25 cellular contexts compared by ENCODE assay signal in the genomic region with DNA sequence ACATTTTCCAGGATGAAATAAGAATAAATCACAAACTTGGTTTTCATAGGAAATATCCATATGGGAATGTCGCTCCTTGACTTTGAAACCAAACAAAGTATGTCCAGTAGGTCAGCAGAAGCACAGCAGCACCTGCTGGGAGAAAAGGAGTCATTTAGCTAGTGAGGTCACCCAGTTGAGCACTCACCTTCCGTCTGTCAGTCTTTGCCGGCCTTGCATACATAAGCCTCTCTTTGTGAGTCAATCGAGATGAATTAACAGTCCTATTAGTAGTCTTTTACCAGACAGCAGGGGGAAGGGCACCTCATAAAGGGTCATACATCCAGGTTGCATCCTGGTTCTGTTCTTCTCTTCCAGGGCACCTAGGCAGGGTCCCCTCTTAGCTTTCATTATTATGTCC.
DNase-seq lines count a peak whose midpoint lies in the region; TF ChIP-seq lines count a peak whose summit lies in the region.
"Had no signal": no experiment of that assay in that cellular context is flagged by ENCODE, and none has a peak within 500 bp of the region (broad histone marks: within the 10 kb centered on the region; RNA-seq: fewer than 3 reads in every experiment).

No MANE protein-coding gene starts in this region.

- H3K27ac ChIP-seq in WERI-Rb-1 (no peak overlapping the region), SJCRH30 (no peak overlapping the region)
- H3K27ac ChIP-seq: heart left ventricle, lower lobe of right lung, psoas muscle, skin epidermis, testis had no signal

- H3K27me3 ChIP-seq in WERI-Rb-1 (ENCODE audit: insufficient read depth, low read depth, severe bottlenecking) (no peaks in the 10 kb centered on the region), BE2C (no peaks in the 10 kb centered on the region), SJCRH30 (no peaks in the 10 kb centered on the region)
- H3K27me3 ChIP-seq: heart left ventricle, testis had no signal

- H3K4me1 ChIP-seq in BE2C (no peaks in the 10 kb centered on the region), SJCRH30 (peaks cover 20% of the 10 kb centered on the region)
- H3K4me1 ChIP-seq: lower lobe of right lung, psoas muscle, testis had no signal

- peak; percentile 59 for DNase-seq in ELF-1 (ENCODE audit: low read depth, low spot score)
- no peak for DNase-seq in LNCaP clone FGC (ENCODE audit: low read depth)
- DNase-seq in WERI-Rb-1, result peak; percentile 77
- peak; percentile 55 for DNase-seq in iPS-NIHi7 (ENCODE audit: extremely low spot score)
- no peak for DNase-seq in NCI-H2081 treated with DMSO at 0.1 percent for 48 hours (lab: John Stamatoyannopoulos, UW)
- DNase-seq in BE2C, result no peak
- no peak for DNase-seq in NCI-H1694 treated with DMSO at 0.1 percent for 48 hours (lab: John Stamatoyannopoulos, UW)
- DNase-seq in SJCRH30, result no peak
- DNase-seq: activated CD4-positive, alpha-beta T cell treated with anti-CD3 and anti-CD28 coated beads for 36 hours; activated CD8-positive, alpha-beta memory T cell treated with anti-CD3 and anti-CD28 coated beads for 24 hours; activated naive CD4-positive, alpha-beta T cell treated with anti-CD3 and anti-CD28 coated beads for 36 hours; activated T-cell treated with anti-CD3 and anti-CD28 coated beads, Interleukin-2, amount 50 U/mL, for 4 hours; amygdala; CD4-positive, CD25-positive, alpha-beta regulatory T cell; central memory CD4-positive, alpha-beta T cell; dermis blood vessel endothelial cell; GF-D8; heart left ventricle; lower lobe of right lung; NCI-H1105; NCI-H446; psoas muscle; stimulated activated CD4-positive, alpha-beta T cell treated with anti-CD3 and anti-CD28 coated beads, Interleukin-2, amount 100 ng/mL, for 24 hours; testis had no signal

- TF ChIP-seq CTCF in LNCaP clone FGC (IDR thresholded peaks at IDR 0.05; ENCODE audit: control insufficient read depth, extremely low read depth, insufficient read depth) (peak; percentile 17), WERI-Rb-1 (IDR thresholded peaks at IDR 0.05; ENCODE audit: low read depth, low read length) (peak; percentile 60), BE2C (IDR thresholded peaks at IDR 0.05; ENCODE audit: low read depth, low read length) (no peak)

- peaks cover 3% of the 10 kb centered on the region for H3K9me3 ChIP-seq in WERI-Rb-1 (ENCODE audit: severe bottlenecking)
- H3K9me3 ChIP-seq in BE2C, result no peaks in the 10 kb centered on the region
- H3K9me3 ChIP-seq in SJCRH30 (replicated peaks), result no peaks in the 10 kb centered on the region; the same call in 1 of the 2 replicates
- H3K9me3 ChIP-seq: lower lobe of right lung, psoas muscle, testis had no signal

- H3K36me3 ChIP-seq in WERI-Rb-1 (no peaks in the 10 kb centered on the region), BE2C (no peaks in the 10 kb centered on the region), SJCRH30 (peaks cover 4% of the 10 kb centered on the region)
- H3K36me3 ChIP-seq: heart left ventricle, lower lobe of right lung had no signal

- H3K4me3 ChIP-seq in LNCaP clone FGC (ENCODE audit: low read depth, low read length) (no peak overlapping the region), WERI-Rb-1 (ENCODE audit: low read depth, low read length) (no peak overlapping the region), BE2C (ENCODE audit: low read depth, low read length) (no peak overlapping the region), SJCRH30 (no peak overlapping the region)
- H3K4me3 ChIP-seq: heart left ventricle, lower lobe of right lung, psoas muscle, skin epidermis, testis had no signal

Comparison
In these comparisons a context has a peak if more than half of its experiments do, and no peak if none do; other contexts are left out.
1. DNase-seq: peak in ELF-1 (single experiment), WERI-Rb-1 (single experiment) and iPS-NIHi7 (single experiment); none in LNCaP clone FGC (single experiment), NCI-H2081 treated with DMSO at 0.1 percent for 48 hours (single experiment), BE2C (single experiment), NCI-H1694 treated with DMSO at 0.1 percent for 48 hours (single experiment) and SJCRH30 (0 of 2).